Comparison of ENCODE assay signal across 8 cellular contexts in the genomic region with DNA sequence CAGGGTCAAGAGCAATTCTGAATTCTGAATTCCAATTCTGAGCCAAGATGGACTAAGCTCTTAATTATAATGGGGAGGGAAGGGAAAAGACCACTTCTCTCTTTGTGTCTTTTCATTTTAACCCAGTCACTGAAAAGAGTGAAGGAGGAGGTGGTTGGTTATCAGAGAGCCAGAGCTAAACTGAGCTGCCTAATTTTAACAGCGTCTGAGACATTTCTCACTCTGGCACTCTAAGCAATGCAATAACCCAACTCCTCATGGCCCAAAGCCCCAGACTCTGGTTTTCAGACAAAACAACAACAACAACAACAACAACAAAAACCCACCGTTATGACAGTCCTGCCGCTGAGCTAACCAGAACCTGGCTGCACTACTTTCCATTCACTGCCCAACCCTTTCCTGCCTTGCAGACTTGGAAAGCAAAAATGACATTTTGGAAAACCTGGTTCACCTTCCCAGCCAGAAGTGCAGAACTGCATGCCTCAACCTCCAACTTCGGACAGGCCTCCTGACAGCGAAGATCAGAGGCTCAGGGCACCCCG. TPM values are rescaled to one million over a fixed set of nuclear protein-coding genes. Genes with fewer than 3 reads are reported as not detected.
DNase-seq lines count a peak whose midpoint lies in the region; ATAC-seq and TF ChIP-seq lines count a peak whose summit lies in the region.

No MANE protein-coding gene starts in this region.

- H3K4me1 Mint-ChIP-seq in progenitor cell of endocrine pancreas (ENCODE audit: low read depth), result peaks cover 20% of the 10 kb centered on the region

- no peak for ATAC-seq in GM18502 (IDR thresholded peaks at IDR 0.05; ENCODE audit: poor library complexity, unreplicated experiment)
- ATAC-seq in HG03460 (IDR thresholded peaks at IDR 0.05; ENCODE audit: unreplicated experiment), result no peak
- ATAC-seq in HG03196 (IDR thresholded peaks at IDR 0.05; ENCODE audit: unreplicated experiment), result no peak
- no peak for ATAC-seq in HG02973 (IDR thresholded peaks at IDR 0.05; ENCODE audit: unreplicated experiment)

- H3K36me3 ChIP-seq in GM06990 (ENCODE audit: control insufficient read depth, insufficient read depth, low read length) (peaks cover 2% of the 10 kb centered on the region; the same call in 1 of the 2 replicates), SJCRH30 (no peaks in the 10 kb centered on the region)

- no peak for TF ChIP-seq CTCF in GM06990 (IDR thresholded peaks at IDR 0.05; ENCODE audit: insufficient read depth, low read length, poor library complexity, severe bottlenecking)
- no peak for TF ChIP-seq CTCF in fibroblast of mammary gland (conservative IDR thresholded peaks at IDR 0.05; ENCODE audit: control insufficient read depth, insufficient read depth, low read depth, low read length)
- no peak for TF ChIP-seq CTCF in progenitor cell of endocrine pancreas (IDR thresholded peaks at IDR 0.05; ENCODE audit: unreplicated experiment)

- H3K36me3 Mint-ChIP-seq in progenitor cell of endocrine pancreas (ENCODE audit: insufficient read depth), result no peaks in the 10 kb centered on the region

- H3K4me1 ChIP-seq in SJCRH30, result peaks cover 5% of the 10 kb centered on the region; the same call in 1 of the 2 replicates

- peak overlapping the region; percentile 89 for H3K4me3 Mint-ChIP-seq in progenitor cell of endocrine pancreas (ENCODE audit: low read depth)

- no peak overlapping the region for H3K27ac ChIP-seq in SJCRH30

- H3K27ac Mint-ChIP-seq in progenitor cell of endocrine pancreas, result peak overlapping the region; percentile 30

- H3K27me3 ChIP-seq in GM06990 (replicated peaks; ENCODE audit: control insufficient read depth, insufficient read depth, low read length), result no peaks in the 10 kb centered on the region
- H3K27me3 ChIP-seq in SJCRH30, result no peaks in the 10 kb centered on the region

- H3K9me3 Mint-ChIP-seq in progenitor cell of endocrine pancreas (ENCODE audit: low read depth), result no peaks in the 10 kb centered on the region

- H3K4me3 ChIP-seq in GM06990 (replicated peaks; ENCODE audit: low read depth, low read length) (peak overlapping the region; percentile 69), SJCRH30 (peak overlapping the region; percentile 64), fibroblast of mammary gland (ENCODE audit: control insufficient read depth, low read depth, low read length) (peak overlapping the region; percentile 79)

- no peaks in the 10 kb centered on the region for H3K9me3 ChIP-seq in SJCRH30 (replicated peaks)

- DNase-seq in GM06990 (ENCODE audit: extremely low read depth, insufficient read length) (no peak), SJCRH30 (peak in 1 of 2 experiments; percentile 4), fibroblast of mammary gland (ENCODE audit: low read depth) (no peak), progenitor cell of endocrine pancreas (ENCODE audit: low spot score, unreplicated experiment) (no peak)

- H3K27me3 Mint-ChIP-seq in progenitor cell of endocrine pancreas, result no peaks in the 10 kb centered on the region

RNA-seq across cellular contexts. Expression of a gene that starts 1.0 kb away (rescaled TPM):
- total RNA-seq in SJCRH30 (2014; rRNA removed; shearing (Covaris generic)), result 20.0 and 27.4 TPM in 2 replicates
- total RNA-seq in progenitor cell of endocrine pancreas, result 22.1 TPM in 2 replicates

RNA-seq across cellular contexts. Expression of a gene that starts 53.8 kb away (rescaled TPM):
- not detected in 2 replicates for total RNA-seq in SJCRH30 (2014; rRNA removed; shearing (Covaris generic))
- total RNA-seq in progenitor cell of endocrine pancreas, result not detected in 2 replicates
